ENCODE assay signal across 1 cellular context in the genomic region with DNA sequence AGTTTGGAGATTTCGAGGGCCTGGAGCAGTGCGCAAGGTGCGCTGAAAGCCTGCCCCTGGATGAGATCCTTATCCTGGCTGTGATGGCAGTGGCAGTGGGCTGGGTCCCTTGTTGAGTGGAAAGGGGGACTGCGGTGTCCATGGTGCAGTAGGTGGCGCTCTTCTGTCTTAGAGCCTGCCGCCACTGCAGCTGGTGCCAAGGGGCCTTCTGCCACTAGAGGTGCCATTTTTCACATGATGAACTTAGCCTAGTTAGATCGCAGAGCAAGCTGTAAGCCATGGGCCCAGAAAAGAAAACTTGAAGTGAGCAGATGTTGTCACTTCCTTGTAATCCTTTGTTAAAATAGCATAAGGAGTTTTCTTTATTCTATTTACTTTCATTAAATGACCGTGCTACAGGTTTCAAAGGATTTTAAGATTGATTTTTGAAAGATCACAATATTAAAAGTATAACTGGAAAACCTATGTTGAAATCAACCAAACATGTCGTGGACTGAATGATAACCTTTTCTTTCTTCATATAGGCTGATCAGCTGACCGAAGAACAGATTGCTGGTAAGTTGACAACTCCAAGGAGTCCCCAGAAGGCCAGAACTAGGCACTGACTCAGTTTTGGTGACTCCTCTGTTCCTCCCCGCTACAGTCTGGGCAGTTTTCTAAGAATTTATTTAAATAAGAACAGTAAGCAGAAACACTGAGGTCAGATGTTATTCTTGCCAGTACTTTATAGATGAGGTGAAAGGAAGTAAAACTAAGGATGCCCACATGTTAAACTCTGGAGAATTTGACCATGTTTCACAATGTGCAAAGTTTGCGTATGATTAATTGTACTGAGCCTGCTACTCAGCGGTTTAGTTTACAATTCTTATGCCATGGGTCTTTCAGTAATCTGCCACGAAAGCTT.
A peak's percentile ranks its signal among the peaks of the same experiment; 100 is the strongest.
TF ChIP-seq lines count a peak whose summit lies in the region.

No MANE protein-coding gene starts in this region.

TF ChIP-seq in HepG2, 621 proteins besides CTCF, POLR2A, EP300 and RAD21 (continued from another document and continues in another):
- TF ChIP-seq ARID4A (CRISPR knock-in tag; IDR thresholded peaks at IDR 0.05; ENCODE audit: borderline replicate concordance) = peak; percentile 51; the same call in 1 of the 2 replicates
- TF ChIP-seq FOXA3 (CRISPR knock-in tag; IDR thresholded peaks at IDR 0.05) = peak; percentile 47; the same call in 1 of the 2 replicates
- no peak for TF ChIP-seq REL (CRISPR knock-in tag; conservative IDR thresholded peaks at IDR 0.05)
- TF ChIP-seq FOXJ3 (CRISPR knock-in tag; IDR thresholded peaks at IDR 0.05; ENCODE audit: borderline replicate concordance) = no peak
- peak; percentile 59; the same call in 1 of the 2 replicates for TF ChIP-seq ZNF205 (CRISPR knock-in tag; IDR thresholded peaks at IDR 0.05)
- TF ChIP-seq TFDP1 (CRISPR knock-in tag; IDR thresholded peaks at IDR 0.05; ENCODE audit: borderline replicate concordance) = peak; percentile 40; the same call in 1 of the 2 replicates
- TF ChIP-seq BCL6 (CRISPR knock-in tag; IDR thresholded peaks at IDR 0.05) = no peak
- 0 out of 2 replicates have a peak, but pooled peaks have one; percentile 38 for TF ChIP-seq MXD4 (CRISPR knock-in tag; IDR thresholded peaks at IDR 0.05)
- TF ChIP-seq HOXA3 (CRISPR knock-in tag; IDR thresholded peaks at IDR 0.05) = peak; percentile 77; the same call in 1 of the 2 replicates
- peak; percentile 64 for TF ChIP-seq YY1 (IDR thresholded peaks at IDR 0.05; ENCODE audit: insufficient read depth, insufficient replicate concordance, low read depth, low read length)
- TF ChIP-seq ZMYM4 (CRISPR knock-in tag; IDR thresholded peaks at IDR 0.05) = peak; percentile 70
- no peak for TF ChIP-seq RBAK (CRISPR knock-in tag; IDR thresholded peaks at IDR 0.05)
- no peak for TF ChIP-seq ZNF713 (CRISPR knock-in tag; IDR thresholded peaks at IDR 0.05)
- TF ChIP-seq CBX5 (CRISPR knock-in tag; IDR thresholded peaks at IDR 0.05; ENCODE audit: borderline replicate concordance) = 0 out of 2 replicates have a peak, but pooled peaks have one; percentile 76
- TF ChIP-seq ZBTB7A (CRISPR knock-in tag; IDR thresholded peaks at IDR 0.05) = peak; percentile 67; the same call in 1 of the 2 replicates
- no peak for TF ChIP-seq NFIB (CRISPR knock-in tag; IDR thresholded peaks at IDR 0.05; ENCODE audit: borderline replicate concordance)
- no peak for TF ChIP-seq KLF11 (CRISPR knock-in tag; IDR thresholded peaks at IDR 0.05)
- no peak for TF ChIP-seq RORA (CRISPR knock-in tag; IDR thresholded peaks at IDR 0.05)
- no peak for TF ChIP-seq ZNF546 (CRISPR knock-in tag; conservative IDR thresholded peaks at IDR 0.05)
- no peak for TF ChIP-seq TOE1 (CRISPR knock-in tag; IDR thresholded peaks at IDR 0.05)
- TF ChIP-seq, protein P1, sequence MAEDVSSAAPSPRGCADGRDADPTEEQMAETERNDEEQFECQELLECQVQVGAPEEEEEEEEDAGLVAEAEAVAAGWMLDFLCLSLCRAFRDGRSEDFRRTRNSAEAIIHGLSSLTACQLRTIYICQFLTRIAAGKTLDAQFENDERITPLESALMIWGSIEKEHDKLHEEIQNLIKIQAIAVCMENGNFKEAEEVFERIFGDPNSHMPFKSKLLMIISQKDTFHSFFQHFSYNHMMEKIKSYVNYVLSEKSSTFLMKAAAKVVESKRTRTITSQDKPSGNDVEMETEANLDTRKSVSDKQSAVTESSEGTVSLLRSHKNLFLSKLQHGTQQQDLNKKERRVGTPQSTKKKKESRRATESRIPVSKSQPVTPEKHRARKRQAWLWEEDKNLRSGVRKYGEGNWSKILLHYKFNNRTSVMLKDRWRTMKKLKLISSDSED (CRISPR knock-in tag; IDR thresholded peaks at IDR 0.05) = no peak
- TF ChIP-seq HOMEZ (CRISPR knock-in tag; IDR thresholded peaks at IDR 0.05; ENCODE audit: low read depth) = no peak
- TF ChIP-seq SETDB1 (CRISPR knock-in tag; IDR thresholded peaks at IDR 0.05; ENCODE audit: borderline replicate concordance) = no peak
- no peak for TF ChIP-seq PHF20 (CRISPR knock-in tag; IDR thresholded peaks at IDR 0.05)
- no peak for TF ChIP-seq ZBTB34 (CRISPR knock-in tag; IDR thresholded peaks at IDR 0.05)
- TF ChIP-seq ZNF605 (CRISPR knock-in tag; IDR thresholded peaks at IDR 0.05) = 0 out of 2 replicates have a peak, but pooled peaks have one; percentile 30
- TF ChIP-seq ZNF75D (CRISPR knock-in tag; IDR thresholded peaks at IDR 0.05; ENCODE audit: borderline replicate concordance) = no peak
- 0 out of 2 replicates have a peak, but pooled peaks have one; percentile 33 for TF ChIP-seq ZNF280D (CRISPR knock-in tag; IDR thresholded peaks at IDR 0.05)
- peak; percentile 60; the same call in 1 of the 2 replicates for TF ChIP-seq KAT8 (CRISPR knock-in tag; IDR thresholded peaks at IDR 0.05)
- no peak for TF ChIP-seq ZNF740 (CRISPR knock-in tag; IDR thresholded peaks at IDR 0.05)
- TF ChIP-seq TRIM24 (CRISPR knock-in tag; IDR thresholded peaks at IDR 0.05) = no peak
- TF ChIP-seq ETV5 (CRISPR knock-in tag; IDR thresholded peaks at IDR 0.05; ENCODE audit: borderline replicate concordance) = 0 out of 2 replicates have a peak, but pooled peaks have one; percentile 11
- TF ChIP-seq ZNF781 (CRISPR knock-in tag; IDR thresholded peaks at IDR 0.05; ENCODE audit: borderline replicate concordance, not compliant biosample characterization) = no peak
- TF ChIP-seq SALL1 (CRISPR knock-in tag; IDR thresholded peaks at IDR 0.05) = peak; percentile 71
- TF ChIP-seq DMTF1 (CRISPR knock-in tag; IDR thresholded peaks at IDR 0.05) = no peak
